ENCODE assay signal across 12 cellular contexts in the genomic region with DNA sequence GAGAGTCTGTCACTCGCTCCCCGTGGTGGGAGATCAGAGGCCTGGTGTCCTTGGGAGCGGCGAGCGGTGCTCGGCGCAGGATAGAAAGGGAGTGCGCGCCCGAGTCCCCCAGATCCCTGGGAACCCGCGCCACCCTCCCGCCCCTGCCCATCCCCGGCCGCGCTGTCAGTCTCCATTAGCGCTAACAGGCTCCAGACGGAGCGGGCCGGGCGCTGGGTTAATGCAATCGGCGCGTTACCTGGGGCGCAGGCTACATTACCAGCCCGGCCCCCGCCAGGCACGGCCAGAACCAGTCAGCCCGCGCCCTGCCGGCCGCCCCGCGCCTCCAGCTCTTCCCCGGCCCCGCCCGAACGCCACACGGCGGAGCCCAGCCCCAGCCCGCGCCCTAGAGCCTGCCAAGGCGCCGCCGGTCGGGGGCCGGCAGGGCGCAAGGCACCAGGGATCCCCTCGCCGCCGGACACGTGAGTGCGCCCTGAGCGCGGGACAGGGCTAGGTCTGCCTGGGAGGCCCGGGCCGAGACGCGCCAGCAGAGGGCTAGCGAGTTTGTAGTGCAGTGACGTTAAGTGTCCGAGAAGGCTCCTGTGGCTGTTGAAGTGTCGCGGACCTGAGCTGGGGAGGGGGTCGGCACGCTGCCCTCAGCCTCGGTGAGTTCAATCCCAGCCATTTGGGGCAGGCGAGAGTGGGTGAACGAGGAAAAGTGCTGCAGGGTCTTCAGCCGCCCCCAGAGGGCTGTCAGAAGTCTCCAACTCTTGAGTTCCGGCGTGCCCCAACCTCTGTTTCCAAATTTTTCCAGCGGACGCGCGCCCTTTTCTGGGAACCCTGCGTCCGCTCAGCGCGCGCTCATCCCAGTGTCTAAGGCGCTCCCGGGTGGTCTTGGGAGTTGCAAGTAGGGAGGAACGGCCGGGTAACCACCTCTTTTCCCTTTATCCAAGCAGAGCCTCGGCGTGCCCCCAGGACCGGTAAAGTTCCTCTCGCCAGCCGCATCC. TPM values are rescaled to one million over a fixed set of nuclear protein-coding genes. Genes with fewer than 3 reads are reported as not detected.
DNase-seq lines count a peak whose midpoint lies in the region.
"Had no signal": no experiment of that assay in that cellular context is flagged by ENCODE, and none has a peak within 500 bp of the region (broad histone marks: within the 10 kb centered on the region; RNA-seq: fewer than 3 reads in every experiment).

A gene (plus strand): TSS at position 280 of the 986 bp plus-strand sequence. CDS start 707 bp downstream, outside the sequence.

- 0 out of 2 replicates have a peak within 1 kb of the TSS, but pooled peaks have one; percentile 12 for H3K9ac ChIP-seq in HUES64 (ENCODE audit: low read depth, low read length)
- no peak within 1 kb of the TSS for H3K9ac ChIP-seq in subcutaneous abdominal adipose tissue (ENCODE audit: low read length in 5 of 5)

- no peaks in the 10 kb centered on the region for H3K4me1 ChIP-seq in HUES64 (ENCODE audit: insufficient read depth, low read length)
- peaks cover 0 to 23% (median 18%) of the 10 kb centered on the region in 5 donors for H3K4me1 ChIP-seq in subcutaneous abdominal adipose tissue (ENCODE audit: control insufficient read depth in 5 of 5, insufficient read depth in 5 of 5, low read length in 5 of 5)

- peak within 1 kb of the TSS; percentile 57 for H3K4me3 ChIP-seq in HUES64 (ENCODE audit: low read length)
- peak within 1 kb of the TSS; percentile 53 to 69 (median 67) for H3K4me3 ChIP-seq in subcutaneous abdominal adipose tissue (ENCODE audit: low read depth in 1 of 5, low read length in 5 of 5)

- H3K27me3 ChIP-seq in HUES64 (ENCODE audit: insufficient read depth, low read length) (peaks cover 94% of the 10 kb centered on the region), subcutaneous abdominal adipose tissue (ENCODE audit: control insufficient read depth in 5 of 5, insufficient read depth in 4 of 5, low read length in 5 of 5) (peaks cover 19 to 43% (median 25%) of the 10 kb centered on the region in 5 donors)

- DNase-seq in ecto neural progenitor cell (ENCODE audit: low spot score) = peak; percentile 80
- DNase-seq in iPS-NIHi11 (ENCODE audit: low spot score) = peak; percentile 78
- DNase-seq in middle frontal gyrus (ENCODE audit: extremely low spot score, low spot score) = no peak
- DNase-seq in HCEC 1CT = no peak
- no peak for DNase-seq in NCI-H82 (lab: John Stamatoyannopoulos, UW)
- no peak for DNase-seq in anterior cingulate cortex (lab: John Stamatoyannopoulos, UW)
- DNase-seq: EL, Karpas-422, natural killer cell, NCI-H774 had no signal

- H3K36me3 ChIP-seq in HUES64 (ENCODE audit: insufficient read depth, low read length) (no peaks in the 10 kb centered on the region), subcutaneous abdominal adipose tissue (ENCODE audit: control insufficient read depth in 5 of 5, insufficient read depth in 5 of 5, low read length in 5 of 5) (no peaks in the 10 kb centered on the region)

- H3K9me3 ChIP-seq in HUES64 (ENCODE audit: insufficient read depth, low read depth, low read length) (no peaks in the 10 kb centered on the region), subcutaneous abdominal adipose tissue (ENCODE audit: control insufficient read depth in 5 of 5, low read length in 5 of 5) (no peaks in the 10 kb centered on the region)

- WGBS in HUES64 = under 1% methylated on average over 90 of the region's 90 CpGs

- H3K27ac ChIP-seq in HUES64 (ENCODE audit: low read depth, low read length) = no peak within 1 kb of the TSS
- no peak within 1 kb of the TSS for H3K27ac ChIP-seq in subcutaneous abdominal adipose tissue (ENCODE audit: low read depth, low read length)

RNA-seq across cellular contexts. Expression of the gene that starts here (rescaled TPM):
- 0.30 TPM for polyA plus RNA-seq in HUES64 (2013, experiment 1 of 2)
- 0.25 TPM for polyA plus RNA-seq in HUES64 (2013, experiment 2 of 2)

Comparison
In these comparisons a context has a peak if more than half of its experiments do, and no peak if none do; other contexts are left out.
1. DNase-seq: peak in ecto neural progenitor cell (single experiment) and iPS-NIHi11 (single experiment); none in middle frontal gyrus (single experiment), HCEC 1CT (single experiment), NCI-H82 (single experiment) and anterior cingulate cortex (0 of 58).